In the genomic region with DNA sequence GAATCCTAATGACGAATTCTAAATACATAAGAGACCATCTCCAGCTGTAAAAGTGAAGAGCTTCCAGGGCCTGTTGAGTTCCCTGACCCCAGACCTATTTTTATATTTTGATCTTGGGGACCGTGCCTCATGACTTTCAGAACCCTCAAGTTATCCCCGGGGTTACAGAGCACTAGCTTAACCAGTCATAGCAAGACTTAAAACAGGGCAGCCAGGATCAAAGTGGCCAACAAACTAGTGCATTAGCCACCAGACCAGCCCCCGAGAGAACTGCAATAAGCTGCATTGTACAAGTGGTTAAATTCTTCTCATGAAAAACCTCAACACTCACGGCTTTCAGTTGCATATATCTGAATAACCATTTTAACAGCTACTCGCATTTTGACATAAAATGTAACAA, we compare ENCODE assay signal across 21 cellular contexts.
DNase-seq lines count a peak whose midpoint lies in the region; ATAC-seq and TF ChIP-seq lines count a peak whose summit lies in the region.
"Had no signal": no experiment of that assay in that cellular context is flagged by ENCODE, and none has a peak within 500 bp of the region (broad histone marks: within the 10 kb centered on the region; RNA-seq: fewer than 3 reads in every experiment).

No MANE protein-coding gene starts in this region.

- no peaks in the 10 kb centered on the region for H3K79me1 ChIP-seq in mesendoderm (ENCODE audit: low read length)

- H3K27me3 ChIP-seq in DND-41 (ENCODE audit: insufficient read depth, low read length, poor library complexity) (no peaks in the 10 kb centered on the region), GM23338 (ENCODE audit: insufficient read depth) (no peaks in the 10 kb centered on the region), mesendoderm (ENCODE audit: insufficient read depth, low read length, poor library complexity) (no peaks in the 10 kb centered on the region), uterus (no peaks in the 10 kb centered on the region)
- H3K27me3 ChIP-seq: BLaER1 had no signal

- no peak overlapping the region for H2AK5ac ChIP-seq in mesendoderm (ENCODE audit: low read length)

- no peak overlapping the region for H2BK5ac ChIP-seq in mesendoderm (ENCODE audit: low read length)

- H3K9ac ChIP-seq in DND-41 (ENCODE audit: low read depth, low read length) (peak overlapping the region; percentile 24), mesendoderm (ENCODE audit: low read length) (no peak overlapping the region)
- H3K9ac ChIP-seq: BLaER1 had no signal

- H3K36me3 ChIP-seq in DND-41 (ENCODE audit: insufficient read depth, low read length) (no peaks in the 10 kb centered on the region), GM23338 (ENCODE audit: insufficient read depth) (no peaks in the 10 kb centered on the region), mesendoderm (ENCODE audit: control insufficient read depth, insufficient read depth, low read length) (no peaks in the 10 kb centered on the region), uterus (no peaks in the 10 kb centered on the region)
- H3K36me3 ChIP-seq: BLaER1, SJCRH30 had no signal

- ATAC-seq in DND-41 (ENCODE audit: insufficient read depth, low read depth) (peak; percentile 69), GM23338 (no peak), GM21825 (IDR thresholded peaks at IDR 0.05; ENCODE audit: unreplicated experiment) (no peak)
- ATAC-seq: HepG2, PC-3, Right ventricle myocardium inferior, SK-N-SH treated with all-trans-retinoic acid at 6 μM for 48 hours had no signal

- H4K20me1 ChIP-seq in DND-41 (ENCODE audit: insufficient read depth, low read length) = no peaks in the 10 kb centered on the region
- H4K20me1 ChIP-seq in GM23338 (replicated peaks; ENCODE audit: insufficient read depth) = no peaks in the 10 kb centered on the region
- H4K20me1 ChIP-seq: BLaER1 had no signal

- TF ChIP-seq CTCF in DND-41 (IDR thresholded peaks at IDR 0.05; ENCODE audit: borderline replicate concordance, extremely low read depth, low read length, poor library complexity, severe bottlenecking) (no peak), GM23338 (conservative IDR thresholded peaks at IDR 0.05; ENCODE audit: low read depth in 2 of 2) (no peak), uterus (IDR thresholded peaks at IDR 0.05) (no peak)

- H3K56ac ChIP-seq in mesendoderm (ENCODE audit: low read length) = no peak overlapping the region

- H3K23ac ChIP-seq in mesendoderm (ENCODE audit: low read length) = no peak overlapping the region

- H2AFZ ChIP-seq in DND-41 (ENCODE audit: low read depth, low read length) (no peak overlapping the region), GM23338 (no peak overlapping the region)

- no peak for TF ChIP-seq POLR2A in uterus (IDR thresholded peaks at IDR 0.05)

- H3K4me3 ChIP-seq in DND-41 (ENCODE audit: low read depth in 1 of 2, low read length in 2 of 2) (no peak overlapping the region), GM23338 (no peak overlapping the region), mesendoderm (ENCODE audit: low read length) (no peak overlapping the region), uterus (no peak overlapping the region)
- H3K4me3 ChIP-seq: BLaER1, SJCRH30 had no signal

- no peak overlapping the region for H3K4me3 Mint-ChIP-seq in GM23338
- no peak overlapping the region for H3K4me3 Mint-ChIP-seq in T-helper 2 cell treated with Interferon-gamma antibody and Interleukin-4, amounts not matched to agents 5 μg/mL and 100 μg/mL, for 36 hours
- H3K4me3 Mint-ChIP-seq: CD4-positive, CD25-positive, alpha-beta regulatory T cell had no signal

- no peaks in the 10 kb centered on the region for H3K27me3 Mint-ChIP-seq in GM23338 (ENCODE audit: insufficient read depth, low read depth, poor library complexity)
- H3K27me3 Mint-ChIP-seq in T-helper 2 cell treated with Interferon-gamma antibody and Interleukin-4, amounts not matched to agents 5 μg/mL and 100 μg/mL, for 36 hours (ENCODE audit: low read depth) = no peaks in the 10 kb centered on the region

- peak overlapping the region; percentile 39 for H3K18ac ChIP-seq in mesendoderm (ENCODE audit: low read length)

- H3K9me3 ChIP-seq in DND-41 (ENCODE audit: insufficient read depth, low read length, severe bottlenecking) (no peaks in the 10 kb centered on the region), uterus (no peaks in the 10 kb centered on the region)
- H3K9me3 ChIP-seq: BLaER1, SJCRH30 had no signal

- no peak overlapping the region for H2BK120ac ChIP-seq in mesendoderm (ENCODE audit: low read depth, low read length)

- no peak overlapping the region for H3K27ac Mint-ChIP-seq in GM23338
- no peak overlapping the region for H3K27ac Mint-ChIP-seq in T-helper 2 cell treated with Interferon-gamma antibody and Interleukin-4, amounts not matched to agents 5 μg/mL and 100 μg/mL, for 36 hours
- H3K27ac Mint-ChIP-seq: CD4-positive, CD25-positive, alpha-beta regulatory T cell had no signal

- H4K8ac ChIP-seq in mesendoderm (ENCODE audit: low read depth, low read length) = no peak overlapping the region

- peaks cover 58% of the 10 kb centered on the region for H3K4me1 ChIP-seq in DND-41 (ENCODE audit: insufficient read depth, low read length)
- peaks cover 15% of the 10 kb centered on the region for H3K4me1 ChIP-seq in GM23338 (ENCODE audit: insufficient read depth)
- H3K4me1 ChIP-seq in mesendoderm (ENCODE audit: control insufficient read depth, low read depth, low read length) = no peaks in the 10 kb centered on the region
- no peaks in the 10 kb centered on the region for H3K4me1 ChIP-seq in uterus
- H3K4me1 ChIP-seq: BLaER1, SJCRH30 had no signal

- intact Hi-C loops in uterus (cut with DNase I; ENCODE audit: low total_unique reads) = no loop called here

- H3K36me3 Mint-ChIP-seq in GM23338 (ENCODE audit: low read depth) = no peaks in the 10 kb centered on the region
- no peaks in the 10 kb centered on the region for H3K36me3 Mint-ChIP-seq in T-helper 2 cell treated with Interferon-gamma antibody and Interleukin-4, amounts not matched to agents 5 μg/mL and 100 μg/mL, for 36 hours (ENCODE audit: low read depth)
- H3K36me3 Mint-ChIP-seq: CD4-positive, CD25-positive, alpha-beta regulatory T cell had no signal

- no peaks in the 10 kb centered on the region for H3F3A ChIP-seq in GM23338 (replicated peaks; ENCODE audit: low read depth)

- peaks cover 35% of the 10 kb centered on the region for H3K4me1 Mint-ChIP-seq in GM23338
- H3K4me1 Mint-ChIP-seq in T-helper 2 cell treated with Interferon-gamma antibody and Interleukin-4, amounts not matched to agents 5 μg/mL and 100 μg/mL, for 36 hours (ENCODE audit: low read depth) = peaks cover 4% of the 10 kb centered on the region
- H3K4me1 Mint-ChIP-seq: CD4-positive, CD25-positive, alpha-beta regulatory T cell had no signal

- H2BK15ac ChIP-seq in mesendoderm (replicated peaks; ENCODE audit: low read depth) = peak overlapping the region; percentile 19

- H4K5ac ChIP-seq in mesendoderm (ENCODE audit: low read length) = no peak overlapping the region

- H3K79me2 ChIP-seq in DND-41 (ENCODE audit: insufficient read depth, low read length) (no peaks in the 10 kb centered on the region), GM23338 (replicated peaks; ENCODE audit: insufficient read depth) (no peaks in the 10 kb centered on the region), mesendoderm (ENCODE audit: control insufficient read depth, insufficient read depth, low read length) (no peaks in the 10 kb centered on the region)

- H3K9me3 Mint-ChIP-seq in GM23338 = no peaks in the 10 kb centered on the region
- no peaks in the 10 kb centered on the region for H3K9me3 Mint-ChIP-seq in T-helper 2 cell treated with Interferon-gamma antibody and Interleukin-4, amounts not matched to agents 5 μg/mL and 100 μg/mL, for 36 hours
- H3K9me3 Mint-ChIP-seq: CD4-positive, CD25-positive, alpha-beta regulatory T cell had no signal

- H3K4ac ChIP-seq in mesendoderm (ENCODE audit: low read depth, low read length) = no peak overlapping the region

- WGBS in mesendoderm (ENCODE audit: extremely low coverage, insufficient coverage, low lambda C conversion rate) = no CpG with 5 or more reads among the region's 6 CpGs

- DNase-seq in DND-41 (peak; percentile 62), GM23338 (ENCODE audit: low spot score) (no peak), mesendoderm (no peak), AG08396 (ENCODE audit: low spot score) (no peak), NCI-H226 (no peak), uterus (no peak)
- DNase-seq in T-helper 2 cell treated with Interferon-gamma antibody and Interleukin-4, amounts not matched to agents 5 μg/mL and 100 μg/mL, for 36 hours (ENCODE audit: low spot score) = peak; percentile 17
- DNase-seq: CD4-positive, CD25-positive, alpha-beta regulatory T cell; DMS153; HCEC 1CT; Karpas-422; NCI-H1092 treated with DMSO at 0.1 percent for 48 hours; NCI-H1436 treated with DMSO at 0.1 percent for 48 hours; NCI-H526 treated with DMSO at 0.1 percent for 48 hours; PC-3; SJCRH30 had no signal

- H3K4me2 ChIP-seq in DND-41 (ENCODE audit: insufficient read depth, low read length) (no peak overlapping the region), GM23338 (0 out of 2 replicates have a peak overlapping the region, but pooled peaks have one; percentile 9), mesendoderm (ENCODE audit: low read length) (no peak overlapping the region)
- H3K4me2 ChIP-seq: BLaER1 had no signal

- no peaks in the 10 kb centered on the region for H3K9me2 ChIP-seq in GM23338 (ENCODE audit: insufficient read depth)

- peak overlapping the region; percentile 83 for H3K27ac ChIP-seq in DND-41 (ENCODE audit: low read length)
- no peak overlapping the region for H3K27ac ChIP-seq in GM23338 (ENCODE audit: low read depth)
- no peak overlapping the region for H3K27ac ChIP-seq in mesendoderm (ENCODE audit: low read depth, low read length)
- no peak overlapping the region for H3K27ac ChIP-seq in uterus
- H3K27ac ChIP-seq: BLaER1, SJCRH30 had no signal

TF ChIP-seq in GM23338, 12 proteins besides CTCF, POLR2A, EP300 and RAD21 (continues in another document):
- TF ChIP-seq EZH2 (IDR thresholded peaks at IDR 0.05; ENCODE audit: low read depth, unreplicated experiment) (no peak), ZNF331 (CRISPR knock-in tag; IDR thresholded peaks at IDR 0.05; ENCODE audit: low read depth) (no peak)

Comparison
In these comparisons a context has a peak if more than half of its experiments do, and no peak if none do; other contexts are left out.
1. DNase-seq: peak in DND-41 (single experiment) and T-helper 2 cell treated with Interferon-gamma antibody and Interleukin-4, amounts not matched to agents 5 μg/mL and 100 μg/mL, for 36 hours (single experiment); none in GM23338 (single experiment), mesendoderm (single experiment), AG08396 (single experiment), NCI-H226 (single experiment) and uterus (0 of 2).